In genomic region chr3:24197809-24198208, GRCh38 we compare ENCODE assay signal across 14 cellular contexts.
"Had no signal": no experiment of that assay in that cellular context is flagged by ENCODE, and none has a peak within 500 bp of the region (broad histone marks: within the 10 kb centered on the region; RNA-seq: fewer than 3 reads in every experiment).

No MANE protein-coding gene starts in this region.

- H3K9me3 ChIP-seq: ascending aorta, gastroesophageal sphincter, spleen, transverse colon had no signal

- ATAC-seq: gastroesophageal sphincter; left colon; sciatic nerve; stimulated activated naive B cell treated with anti-CD40 and anti-IgM and Interleukin-4, amounts not matched to agents 10 μg/mL and 1 μg/mL and 100 μg/mL, for 72 hours had no signal

- H3K4me3 Mint-ChIP-seq: nephron; stimulated activated naive B cell treated with anti-CD40 and anti-IgM and Interleukin-4, amounts not matched to agents 10 μg/mL and 1 μg/mL and 100 μg/mL, for 72 hours had no signal

- H3K36me3 Mint-ChIP-seq: stimulated activated naive B cell treated with anti-CD40 and anti-IgM and Interleukin-4, amounts not matched to agents 10 μg/mL and 1 μg/mL and 100 μg/mL, for 72 hours had no signal

- DNase-seq: activated CD4-positive, alpha-beta T cell treated with anti-CD3 and anti-CD28 coated beads for 1 hour; activated CD4-positive, alpha-beta T cell treated with anti-CD3 and anti-CD28 coated beads, Interleukin-2, amount 50 U/mL, for 48 hours; activated naive CD4-positive, alpha-beta T cell; left colon; spleen; stimulated activated CD4-positive, alpha-beta T cell treated with anti-CD3 and anti-CD28 coated beads, Interleukin-1b, Interleukin-23, amount 100 ng/mL, for 48 hours; stimulated activated naive B cell treated with anti-CD40 and anti-IgM and Interleukin-4, amounts not matched to agents 10 μg/mL and 1 μg/mL and 100 μg/mL, for 72 hours; transverse colon had no signal

- H3K27me3 ChIP-seq: ascending aorta, gastroesophageal sphincter, hepatocyte, spleen, transverse colon had no signal

- H3K4me2 ChIP-seq: hepatocyte had no signal

- H3K36me3 ChIP-seq: ascending aorta, gastroesophageal sphincter, spleen, transverse colon had no signal

- H3K79me2 ChIP-seq: hepatocyte had no signal

- H2AFZ ChIP-seq: hepatocyte had no signal

- FAIRE-seq: endothelial cell of umbilical vein had no signal

- H3K9me3 Mint-ChIP-seq: stimulated activated naive B cell treated with anti-CD40 and anti-IgM and Interleukin-4, amounts not matched to agents 10 μg/mL and 1 μg/mL and 100 μg/mL, for 72 hours had no signal

- H3K4me1 Mint-ChIP-seq: stimulated activated naive B cell treated with anti-CD40 and anti-IgM and Interleukin-4, amounts not matched to agents 10 μg/mL and 1 μg/mL and 100 μg/mL, for 72 hours had no signal

- H3K27ac ChIP-seq: ascending aorta, gastroesophageal sphincter, hepatocyte, spleen, transverse colon had no signal

- H3K4me3 ChIP-seq: ascending aorta, gastroesophageal sphincter, hepatocyte, spleen, transverse colon had no signal

- H3K27me3 Mint-ChIP-seq: stimulated activated naive B cell treated with anti-CD40 and anti-IgM and Interleukin-4, amounts not matched to agents 10 μg/mL and 1 μg/mL and 100 μg/mL, for 72 hours had no signal

- H3K27ac Mint-ChIP-seq: nephron; stimulated activated naive B cell treated with anti-CD40 and anti-IgM and Interleukin-4, amounts not matched to agents 10 μg/mL and 1 μg/mL and 100 μg/mL, for 72 hours had no signal

- H3K4me1 ChIP-seq: gastroesophageal sphincter, spleen, transverse colon had no signal
